In genomic region chr12:103705098-103705497, GRCh38 we compare ENCODE assay signal across 8 cellular contexts.
"Had no signal": no experiment of that assay in that cellular context is flagged by ENCODE, and none has a peak within 500 bp of the region (broad histone marks: within the 10 kb centered on the region; RNA-seq: fewer than 3 reads in every experiment).

No MANE protein-coding gene starts in this region.

- H3K9ac ChIP-seq: GM23248 had no signal

- H3K4me1 ChIP-seq: HAP-1 had no signal

- DNase-seq: GM23248, GOT3, H7, HFFc6, IMR-90 had no signal

- H3K4me3 ChIP-seq: GM23248, HAP-1, K562 had no signal

- H2AFZ ChIP-seq: GM23248 had no signal

- H3K9me3 ChIP-seq: HAP-1 had no signal

- H3K36me3 ChIP-seq: HAP-1 had no signal

- H3K27ac ChIP-seq: GM23248, HL-60 had no signal
